8 cellular contexts compared by ENCODE assay signal in the genomic region with DNA sequence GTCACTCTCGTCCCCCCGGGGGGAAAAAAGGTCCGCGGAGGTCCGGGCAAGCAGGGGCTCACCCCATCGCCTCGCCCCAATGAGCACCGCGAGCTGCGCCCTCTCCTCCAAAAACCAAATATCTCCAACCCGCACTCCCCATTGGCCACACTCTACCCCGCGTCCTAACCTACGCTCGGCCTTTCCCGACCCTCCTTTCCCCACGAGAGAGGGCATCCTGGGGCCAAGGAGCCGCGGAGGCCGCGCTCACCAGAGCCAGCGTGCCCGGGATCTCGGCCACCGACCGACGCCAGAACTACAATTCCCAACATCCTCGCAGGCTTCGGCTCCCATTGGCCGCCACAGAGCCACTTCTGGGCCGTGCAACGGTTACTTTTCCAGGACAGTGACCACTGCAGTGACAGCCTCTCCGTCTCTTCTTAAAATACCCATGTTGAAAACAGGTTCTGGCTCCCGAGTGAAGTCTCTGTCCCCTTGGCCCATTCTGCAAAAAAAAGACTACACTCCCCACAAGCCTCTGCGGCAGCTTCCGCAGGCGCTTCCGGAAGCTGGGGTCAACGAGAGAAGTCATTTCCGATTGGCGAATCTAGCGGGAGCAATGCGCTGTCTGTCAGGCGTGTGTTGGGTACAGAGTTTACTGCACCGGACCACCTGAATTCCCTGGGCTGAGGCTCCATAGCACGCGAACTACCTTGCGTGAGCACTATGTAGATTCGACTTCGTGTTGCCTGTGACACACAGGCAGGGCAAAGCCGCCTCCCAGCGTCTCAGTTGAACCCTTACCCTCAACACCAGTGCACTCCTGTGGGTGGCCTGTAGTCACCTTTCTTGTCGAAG. TPM values are rescaled to one million over a fixed set of nuclear protein-coding genes. Genes with fewer than 3 reads are reported as not detected.
DNase-seq lines count a peak whose midpoint lies in the region; ATAC-seq and TF ChIP-seq lines count a peak whose summit lies in the region.

A gene (minus strand): TSS at position 285 of the 837 bp plus-strand sequence. CDS start 15,020 bp downstream, outside the sequence.

- peaks cover 26% of the 10 kb centered on the region for H3K27me3 Mint-ChIP-seq in T-helper 17 cell

- no peaks in the 10 kb centered on the region for H3K9me3 ChIP-seq in T-helper 17 cell (ENCODE audit: control insufficient read depth, low read length, poor library complexity, severe bottlenecking)

- peaks cover 12% of the 10 kb centered on the region for H3K4me1 Mint-ChIP-seq in T-helper 17 cell

- H3K4me3 Mint-ChIP-seq in T-helper 17 cell = peak within 1 kb of the TSS; percentile 100

- peak; percentile 75 for TF ChIP-seq POLR2A in GM15510 (IDR thresholded peaks at IDR 0.05; ENCODE audit: borderline replicate concordance, extremely low read depth, insufficient read length)

- peaks cover 3% of the 10 kb centered on the region for H3K36me3 Mint-ChIP-seq in T-helper 17 cell (ENCODE audit: low read depth)

- DNase-seq in NCI-H146 (lab: John Stamatoyannopoulos, UW) = peak; percentile 89
- peak; percentile 57 to 65 (median 59) for DNase-seq in T-helper 17 cell
- DNase-seq in anterior cingulate cortex (lab: John Stamatoyannopoulos, UW) = peak; percentile 16 to 94 (median 83)
- DNase-seq in hepatic stellate cell (ENCODE audit: low spot score) = peak; percentile 86
- peak; percentile 78 for DNase-seq in renal cortical epithelial cell (ENCODE audit: low read depth)
- DNase-seq in cortex of kidney (lab: John Stamatoyannopoulos, UW) = no peak

- ATAC-seq in HG02840 (IDR thresholded peaks at IDR 0.05; ENCODE audit: low FRiP score, unreplicated experiment) (peak; percentile 97), T-helper 17 cell (peak; percentile 95)

- H3K27ac Mint-ChIP-seq in T-helper 17 cell = peak within 1 kb of the TSS; percentile 98

RNA-seq across cellular contexts. Expression of the gene that starts here (rescaled TPM):
- total RNA-seq in T-helper 17 cell (1 to 10 TPM; 4.9 to 6.1 TPM), renal cortical epithelial cell (8.5 and 17.5 TPM in 2 replicates)
